ENCODE assay signal across 8 cellular contexts in genomic region chr1:209769171-209769904, GRCh38.
DNase-seq lines count a peak whose midpoint lies in the region; ATAC-seq and TF ChIP-seq lines count a peak whose summit lies in the region.

No MANE protein-coding gene starts in this region.

- POLR2A ChIA-PET in HEK293T (lab: Yijun Ruan, JAX): interaction anchor here (1.4 kb wide), 1 partner anchor 15 kb away, joined by 5 read pairs; the partner anchor contains the start of gene C1orf74

- DNase-seq in SKM-1 (lab: John Stamatoyannopoulos, UW; ENCODE audit: unreplicated experiment) (peak; percentile 87), amniotic stem cell (lab: John Stamatoyannopoulos, UW) (peak; percentile 26), iris pigment epithelial cell (ENCODE audit: low read depth) (peak; percentile 84), NCI-H748 (lab: John Stamatoyannopoulos, UW; ENCODE audit: unreplicated experiment) (no peak), HEK293T (ENCODE audit: extremely low spot score) (no peak)
- DNase-seq in stimulated activated CD4-positive, alpha-beta T cell treated with anti-CD3 and anti-CD28 coated beads, Interleukin-2, amount 100 ng/mL, for 4 hours (ENCODE audit: low read depth): peak; percentile 63

- ATAC-seq in GM18861 (IDR thresholded peaks at IDR 0.05; ENCODE audit: unreplicated experiment) (peak; percentile 80), HG03060 (IDR thresholded peaks at IDR 0.05; ENCODE audit: low read depth, unreplicated experiment) (peak; percentile 72)

- CTCF ChIA-PET in HEK293T (lab: Yijun Ruan, JAX): interaction anchor here (0.7 kb wide), 1 partner anchor 170 kb away, joined by 3 read pairs; no protein-coding TSS in a partner anchor

TF ChIP-seq in HEK293T, 16 proteins besides CTCF, POLR2A, EP300 and RAD21:
- TF ChIP-seq NFRKB (IDR thresholded peaks at IDR 0.05) (no peak), CTBP1 (IDR thresholded peaks at IDR 0.05; ENCODE audit: borderline replicate concordance) (no peak), SP1 (IDR thresholded peaks at IDR 0.05) (no peak), HDGF (IDR thresholded peaks at IDR 0.05; ENCODE audit: borderline replicate concordance) (no peak), TARDBP (IDR thresholded peaks at IDR 0.05) (no peak), FOXA1 (IDR thresholded peaks at IDR 0.05) (no peak), L3MBTL2 (conservative IDR thresholded peaks at IDR 0.05) (no peak), SUZ12 (IDR thresholded peaks at IDR 0.05) (no peak), BHLHE40 (IDR thresholded peaks at IDR 0.05; ENCODE audit: borderline replicate concordance) (no peak), FOXM1 (IDR thresholded peaks at IDR 0.05; ENCODE audit: borderline replicate concordance) (no peak), LEF1 (IDR thresholded peaks at IDR 0.05; ENCODE audit: borderline replicate concordance) (no peak)

Comparison
In these comparisons a context has a peak if more than half of its experiments do, and no peak if none do; other contexts are left out.
1. DNase-seq: peak in SKM-1 (single experiment), amniotic stem cell (single experiment), iris pigment epithelial cell (single experiment) and stimulated activated CD4-positive, alpha-beta T cell treated with anti-CD3 and anti-CD28 coated beads, Interleukin-2, amount 100 ng/mL, for 4 hours (single experiment); none in NCI-H748 (single experiment) and HEK293T (single experiment).